ENCODE assay signal across 37 cellular contexts in genomic region chr20:54189630-54190029, GRCh38. TPM values are rescaled to one million over a fixed set of nuclear protein-coding genes. Genes with fewer than 3 reads are reported as not detected.
"Had no signal": no experiment of that assay in that cellular context is flagged by ENCODE, and none has a peak within 500 bp of the region (broad histone marks: within the 10 kb centered on the region; RNA-seq: fewer than 3 reads in every experiment).

No MANE protein-coding gene starts in this region.

- H3K4me1 ChIP-seq: esophagus muscularis mucosa, gastroesophageal sphincter, pancreas, prostate gland, sigmoid colon, thyroid gland had no signal

- H3K4me1 Mint-ChIP-seq: activated naive CD8-positive, alpha-beta T cell treated with anti-CD3 and anti-CD28 coated beads for 36 hours; memory B cell; neural crest cell; stimulated activated effector memory CD8-positive, alpha-beta T cell treated with anti-CD3 and anti-CD28 coated beads, Interleukin-12 subunit alpha, Interleukin-12 subunit beta, amount 100 ng/mL, for 72 hours had no signal

- H3K27ac Mint-ChIP-seq: activated naive CD8-positive, alpha-beta T cell treated with anti-CD3 and anti-CD28 coated beads for 36 hours; brain; effector memory CD8-positive, alpha-beta T cell; memory B cell; naive thymus-derived CD8-positive, alpha-beta T cell; stimulated activated effector memory CD8-positive, alpha-beta T cell treated with anti-CD3 and anti-CD28 coated beads, Interleukin-12 subunit alpha, Interleukin-12 subunit beta, amount 100 ng/mL, for 72 hours; stimulated activated naive CD8-positive, alpha-beta T cell treated with anti-CD3 and anti-CD28 coated beads, Interleukin-15, Interleukin-2, amounts not matched to agents 100 ng/mL and 50 ng/mL, for 24 hours had no signal

- H3K4me3 ChIP-seq: adrenal gland, esophagus muscularis mucosa, gastroesophageal sphincter, pancreas, prostate gland, sigmoid colon, thyroid gland had no signal

- H3K27me3 ChIP-seq: adrenal gland, pancreas, sigmoid colon, thyroid gland had no signal

- ATAC-seq: activated CD4-positive, CD25-positive, alpha-beta regulatory T cell treated with anti-CD3 and anti-CD28 coated beads, Interleukin-2, amount 50 U/mL, for 24 hours; effector memory CD8-positive, alpha-beta T cell; gastroesophageal sphincter; left colon; naive thymus-derived CD8-positive, alpha-beta T cell; pancreas; stimulated activated effector memory CD8-positive, alpha-beta T cell treated with anti-CD3 and anti-CD28 coated beads, Interleukin-12 subunit alpha, Interleukin-12 subunit beta, amount 100 ng/mL, for 72 hours had no signal

- H3K36me3 Mint-ChIP-seq: activated naive CD8-positive, alpha-beta T cell treated with anti-CD3 and anti-CD28 coated beads for 36 hours; brain; memory B cell; naive thymus-derived CD8-positive, alpha-beta T cell; stimulated activated effector memory CD8-positive, alpha-beta T cell treated with anti-CD3 and anti-CD28 coated beads, Interleukin-12 subunit alpha, Interleukin-12 subunit beta, amount 100 ng/mL, for 72 hours had no signal

- H3K4me3 Mint-ChIP-seq: activated naive CD8-positive, alpha-beta T cell treated with anti-CD3 and anti-CD28 coated beads for 36 hours; brain; effector memory CD8-positive, alpha-beta T cell; memory B cell; naive thymus-derived CD8-positive, alpha-beta T cell; neural crest cell; stimulated activated effector memory CD8-positive, alpha-beta T cell treated with anti-CD3 and anti-CD28 coated beads, Interleukin-12 subunit alpha, Interleukin-12 subunit beta, amount 100 ng/mL, for 72 hours; stimulated activated naive CD8-positive, alpha-beta T cell treated with anti-CD3 and anti-CD28 coated beads, Interleukin-15, Interleukin-2, amounts not matched to agents 100 ng/mL and 50 ng/mL, for 24 hours had no signal

- H3K36me3 ChIP-seq: adrenal gland, esophagus muscularis mucosa, gastroesophageal sphincter, pancreas, prostate gland, sigmoid colon, thyroid gland, WERI-Rb-1 had no signal

- H3K27ac ChIP-seq: adrenal gland, esophagus muscularis mucosa, gastroesophageal sphincter, pancreas, prostate gland, sigmoid colon, thyroid gland, WERI-Rb-1 had no signal

- DNase-seq: activated CD4-positive, alpha-beta T cell treated with anti-CD3 and anti-CD28 coated beads for 48 hours; activated CD4-positive, alpha-beta T cell treated with anti-CD3 and anti-CD28 coated beads, Interleukin-2, amount 50 U/mL, for 48 hours; activated CD8-positive, alpha-beta memory T cell treated with anti-CD3 and anti-CD28 coated beads for 24 hours; activated effector memory CD4-positive, alpha-beta T cell treated with Interleukin-2 at 50 U/mL for 16 hours; activated naive CD4-positive, alpha-beta T cell treated with Interleukin-2 at 50 U/mL for 16 hours; activated naive CD8-positive, alpha-beta T cell treated with anti-CD3 and anti-CD28 coated beads for 36 hours; adrenal gland; aorta; caudate nucleus; cortex of kidney; effector memory CD8-positive, alpha-beta T cell; head of caudate nucleus; hippocampal formation; kidney; left colon; naive thymus-derived CD8-positive, alpha-beta T cell; nucleus accumbens; pancreas; retina; sigmoid colon; small intestine; stimulated activated CD4-positive, alpha-beta T cell treated with anti-CD3 and anti-CD28 coated beads, Interleukin-4, amount 100 ng/mL, for 24 hours; T-helper 9 cell; thyroid gland; WERI-Rb-1 had no signal

- H3K9me3 ChIP-seq: adrenal gland, esophagus muscularis mucosa, gastroesophageal sphincter, pancreas, prostate gland, sigmoid colon, thyroid gland had no signal

- H3K9me3 Mint-ChIP-seq: activated naive CD8-positive, alpha-beta T cell treated with anti-CD3 and anti-CD28 coated beads for 36 hours; effector memory CD8-positive, alpha-beta T cell; memory B cell; naive thymus-derived CD8-positive, alpha-beta T cell; neural crest cell; stimulated activated effector memory CD8-positive, alpha-beta T cell treated with anti-CD3 and anti-CD28 coated beads, Interleukin-12 subunit alpha, Interleukin-12 subunit beta, amount 100 ng/mL, for 72 hours; stimulated activated naive CD8-positive, alpha-beta T cell treated with anti-CD3 and anti-CD28 coated beads, Interleukin-15, Interleukin-2, amounts not matched to agents 100 ng/mL and 50 ng/mL, for 24 hours had no signal

RNA-seq across cellular contexts. Expression of gene CYP24A1, which starts 15.8 kb away (rescaled TPM):
- total RNA-seq: activated naive CD8-positive, alpha-beta T cell treated with anti-CD3 and anti-CD28 coated beads for 36 hours; adrenal gland; aorta; chondrocyte; esophagus muscularis mucosa; left colon; sigmoid colon; subcutaneous adipose tissue; T-helper 1 cell treated with Interleukin-12 subunit alpha and Interleukin-12 subunit beta and Interleukin-4 antibody, amounts not matched to agents 30 ng/mL and 1 ng/mL, for 36 hours had no signal
- polyA plus RNA-seq: aorta; naive thymus-derived CD8-positive, alpha-beta T cell; pancreas had no signal
